ENCODE assay signal across 8 cellular contexts in genomic region chr10:63264852-63265617, GRCh38.
DNase-seq lines count a peak whose midpoint lies in the region; ATAC-seq and TF ChIP-seq lines count a peak whose summit lies in the region.

No MANE protein-coding gene starts in this region.

- no peak for TF ChIP-seq CTCF in fibroblast of lung (conservative IDR thresholded peaks at IDR 0.05 in 1 of 2, IDR thresholded peaks at IDR 0.05 in 1 of 2; ENCODE audit: low read depth in 1 of 2, low read length in 2 of 2)

- no peaks in the 10 kb centered on the region for H3K27me3 ChIP-seq in fibroblast of lung (ENCODE audit: control insufficient read depth, insufficient read depth, low read length)
- no peaks in the 10 kb centered on the region for H3K27me3 ChIP-seq in neuron (ENCODE audit: insufficient read depth, low read length)

- H3K9me3 Mint-ChIP-seq in activated CD8-positive, alpha-beta memory T cell treated with anti-CD3 and anti-CD28 coated beads, Interleukin-2, amount 10 ng/mL, durations not matched to agents 7 days and 5 days (ENCODE audit: low read depth), result no peaks in the 10 kb centered on the region
- H3K9me3 Mint-ChIP-seq in activated CD4-positive, alpha-beta memory T cell treated with anti-CD3 and anti-CD28 coated beads for 36 hours, result no peaks in the 10 kb centered on the region

- peak overlapping the region; percentile 96 for H3K27ac Mint-ChIP-seq in activated CD8-positive, alpha-beta memory T cell treated with anti-CD3 and anti-CD28 coated beads, Interleukin-2, amount 10 ng/mL, durations not matched to agents 7 days and 5 days
- peak overlapping the region; percentile 98 for H3K27ac Mint-ChIP-seq in activated CD4-positive, alpha-beta memory T cell treated with anti-CD3 and anti-CD28 coated beads for 36 hours

- H2AFZ ChIP-seq in fibroblast of lung (ENCODE audit: low read length) (no peak overlapping the region), neuron (ENCODE audit: low read depth, low read length) (no peak overlapping the region)

- H3K9me3 ChIP-seq in fibroblast of lung (ENCODE audit: control insufficient read depth, insufficient read depth, low read depth, low read length) (no peaks in the 10 kb centered on the region), neuron (ENCODE audit: low read length) (no peaks in the 10 kb centered on the region)

- intact Hi-C loops in activated CD4-positive, alpha-beta memory T cell treated with anti-CD3 and anti-CD28 coated beads for 36 hours (cut with micrococcal nuclease), result loop anchor here (5.0 kb wide), 5 partner anchors 273 to 1363 kb away; partner anchors contain the start of gene ARID5B

- H3K4me2 ChIP-seq in fibroblast of lung (ENCODE audit: extremely low read depth, insufficient read depth, low read length), result peak overlapping the region; percentile 94

- H3K36me3 Mint-ChIP-seq in activated CD8-positive, alpha-beta memory T cell treated with anti-CD3 and anti-CD28 coated beads, Interleukin-2, amount 10 ng/mL, durations not matched to agents 7 days and 5 days, result peaks cover 31% of the 10 kb centered on the region
- peaks cover 24% of the 10 kb centered on the region for H3K36me3 Mint-ChIP-seq in activated CD4-positive, alpha-beta memory T cell treated with anti-CD3 and anti-CD28 coated beads for 36 hours

- peak overlapping the region; percentile 97 for H3K4me3 Mint-ChIP-seq in activated CD8-positive, alpha-beta memory T cell treated with anti-CD3 and anti-CD28 coated beads, Interleukin-2, amount 10 ng/mL, durations not matched to agents 7 days and 5 days
- peak overlapping the region; percentile 98 for H3K4me3 Mint-ChIP-seq in activated CD4-positive, alpha-beta memory T cell treated with anti-CD3 and anti-CD28 coated beads for 36 hours

- CTCF ChIA-PET in activated CD8-positive, alpha-beta memory T cell treated with anti-CD3 and anti-CD28 coated beads, Interleukin-2, amount 10 ng/mL, durations not matched to agents 7 days and 5 days (lab: Charles Lee), result interaction anchor here (1.0 to 1.5 kb wide), 5 partner anchors 8 to 49 kb away, joined by 3 to 4 read pairs (median 3); no protein-coding TSS in a partner anchor
- CTCF ChIA-PET in activated CD4-positive, alpha-beta memory T cell treated with anti-CD3 and anti-CD28 coated beads for 36 hours (lab: Charles Lee), result interaction anchor here (0.5 to 1.5 kb wide), 3 partner anchors 50 to 455 kb away, joined by 3 to 4 read pairs (median 3); no protein-coding TSS in a partner anchor

- H3K27me3 Mint-ChIP-seq in activated CD8-positive, alpha-beta memory T cell treated with anti-CD3 and anti-CD28 coated beads, Interleukin-2, amount 10 ng/mL, durations not matched to agents 7 days and 5 days, result no peaks in the 10 kb centered on the region
- no peaks in the 10 kb centered on the region for H3K27me3 Mint-ChIP-seq in activated CD4-positive, alpha-beta memory T cell treated with anti-CD3 and anti-CD28 coated beads for 36 hours

- peak overlapping the region; percentile 49 for H3K9ac ChIP-seq in fibroblast of lung (ENCODE audit: insufficient read depth, low read length)

- peak overlapping the region; percentile 64 to 75 (median 71) for H3K4me3 ChIP-seq in fibroblast of lung (replicated peaks in 1 of 4; ENCODE audit: control extremely low read depth in 1 of 4, insufficient read depth in 1 of 4, low read depth in 3 of 4, low read length in 4 of 4)
- H3K4me3 ChIP-seq in neuron (ENCODE audit: low read length), result peak overlapping the region; percentile 52

- peak; percentile 64 for DNase-seq in activated CD8-positive, alpha-beta memory T cell treated with anti-CD3 and anti-CD28 coated beads, Interleukin-2, amount 10 ng/mL, durations not matched to agents 7 days and 5 days
- DNase-seq in activated CD8-positive, alpha-beta memory T cell treated with anti-CD3 and anti-CD28 coated beads for 24 hours, result no peak
- peak; percentile 59 for DNase-seq in NCI-H146 (lab: John Stamatoyannopoulos, UW)
- peak; percentile 64 for DNase-seq in activated CD4-positive, alpha-beta memory T cell treated with anti-CD3 and anti-CD28 coated beads for 36 hours
- peak; percentile 63 to 76 for DNase-seq in fibroblast of lung (ENCODE audit: low read depth in 2 of 2)

- peaks cover 2% of the 10 kb centered on the region for H3K4me1 ChIP-seq in fibroblast of lung (ENCODE audit: control insufficient read depth, extremely low read depth, insufficient read depth, low read length)
- peaks cover 9% of the 10 kb centered on the region for H3K4me1 ChIP-seq in neuron (ENCODE audit: insufficient read depth, low read length)

- no peaks in the 10 kb centered on the region for H3K36me3 ChIP-seq in fibroblast of lung (ENCODE audit: control insufficient read depth, insufficient read depth, low read length)
- H3K36me3 ChIP-seq in neuron (ENCODE audit: insufficient read depth, low read length), result peaks cover 16% of the 10 kb centered on the region

- peak overlapping the region; percentile 57 for H3K27ac ChIP-seq in fibroblast of lung (ENCODE audit: insufficient read depth, low read length)

- H3K79me2 ChIP-seq in fibroblast of lung (ENCODE audit: control insufficient read depth, insufficient read depth, low read length), result peaks cover 79% of the 10 kb centered on the region

- no peaks in the 10 kb centered on the region for H4K20me1 ChIP-seq in fibroblast of lung (ENCODE audit: control insufficient read depth, extremely low read depth, insufficient read depth, low read length)

- ATAC-seq in activated CD8-positive, alpha-beta memory T cell treated with anti-CD3 and anti-CD28 coated beads, Interleukin-2, amount 10 ng/mL, durations not matched to agents 7 days and 5 days, result peak; percentile 18
- no peak for ATAC-seq in HG02642 (IDR thresholded peaks at IDR 0.05; ENCODE audit: poor library complexity, unreplicated experiment)
- ATAC-seq in GM21825 (IDR thresholded peaks at IDR 0.05; ENCODE audit: unreplicated experiment), result no peak

- peaks cover 32% of the 10 kb centered on the region for H3K4me1 Mint-ChIP-seq in activated CD8-positive, alpha-beta memory T cell treated with anti-CD3 and anti-CD28 coated beads, Interleukin-2, amount 10 ng/mL, durations not matched to agents 7 days and 5 days
- H3K4me1 Mint-ChIP-seq in activated CD4-positive, alpha-beta memory T cell treated with anti-CD3 and anti-CD28 coated beads for 36 hours (ENCODE audit: low read depth), result peaks cover 31% of the 10 kb centered on the region

- POLR2A ChIA-PET in activated CD4-positive, alpha-beta memory T cell treated with anti-CD3 and anti-CD28 coated beads for 36 hours (lab: Charles Lee), result interaction anchor here (1.0 to 5.3 kb wide), 5 partner anchors 9 to 1216 kb away, joined by 3 to 22 read pairs (median 7); partner anchors contain the start of gene REEP3
